In the genomic region with DNA sequence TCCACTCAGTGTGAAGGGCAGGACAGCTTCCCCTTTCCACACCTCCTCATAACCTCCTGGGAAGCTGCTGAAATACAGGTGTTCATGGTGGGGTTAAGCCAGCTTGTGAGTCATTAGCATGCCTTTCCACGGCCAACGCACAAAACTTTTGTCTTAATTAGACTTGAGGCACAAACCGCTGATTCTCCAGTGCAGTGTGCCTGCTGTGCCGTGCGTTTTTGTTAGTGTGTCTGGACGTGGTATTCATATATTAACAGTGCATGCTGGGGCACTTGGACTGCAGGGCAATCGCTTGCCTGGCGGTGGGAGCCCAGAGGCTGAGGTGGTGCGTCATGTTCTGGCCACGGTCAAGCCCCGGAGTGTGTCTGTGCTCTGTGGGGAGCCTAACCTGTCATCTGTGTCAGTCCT, we compare ENCODE assay signal across 13 cellular contexts.
DNase-seq lines count a peak whose midpoint lies in the region; ATAC-seq and TF ChIP-seq lines count a peak whose summit lies in the region.
"Had no signal": no experiment of that assay in that cellular context is flagged by ENCODE, and none has a peak within 500 bp of the region (broad histone marks: within the 10 kb centered on the region; RNA-seq: fewer than 3 reads in every experiment).

No MANE protein-coding gene starts in this region.

- ATAC-seq in psoas muscle (peak; percentile 63 to 75 (median 68)), HG02798 (IDR thresholded peaks at IDR 0.05; ENCODE audit: poor library complexity, unreplicated experiment) (no peak)

- no peak for TF ChIP-seq CTCF in RWPE1 (conservative IDR thresholded peaks at IDR 0.05; ENCODE audit: low read depth)
- TF ChIP-seq CTCF in fibroblast of lung (conservative IDR thresholded peaks at IDR 0.05 in 1 of 2, IDR thresholded peaks at IDR 0.05 in 1 of 2; ENCODE audit: low read depth in 1 of 2, low read length in 2 of 2), result no peak
- no peak for TF ChIP-seq CTCF in psoas muscle (IDR thresholded peaks at IDR 0.05)

- H3K27ac ChIP-seq in BLaER1 (0 out of 2 replicates have a peak overlapping the region, but pooled peaks have one; percentile 32), RWPE1 (peak overlapping the region; percentile 17; the same call in 1 of the 2 replicates), fibroblast of lung (ENCODE audit: insufficient read depth, low read length) (no peak overlapping the region), psoas muscle (peak overlapping the region; percentile 65)
- H3K27ac ChIP-seq: ovary had no signal

- H3K4me2 ChIP-seq in BLaER1 (peak overlapping the region; percentile 70), fibroblast of lung (ENCODE audit: extremely low read depth, insufficient read depth, low read length) (peak overlapping the region; percentile 60)

- POLR2A ChIA-PET in RWPE1 (lab: Yijun Ruan, JAX; ENCODE audit: low non-redundant PET), result no interaction called here

- H3K9ac ChIP-seq in BLaER1 (peak overlapping the region; percentile 35; the same call in 1 of the 2 replicates), fibroblast of lung (ENCODE audit: insufficient read depth, low read length) (no peak overlapping the region)

- H3K4me3 ChIP-seq in BLaER1, result no peak overlapping the region
- no peak overlapping the region for H3K4me3 ChIP-seq in fibroblast of lung (replicated peaks in 1 of 4; ENCODE audit: control extremely low read depth in 1 of 4, insufficient read depth in 1 of 4, low read depth in 3 of 4, low read length in 4 of 4)
- H3K4me3 ChIP-seq in psoas muscle, result no peak overlapping the region
- H3K4me3 ChIP-seq: ovary had no signal

- H3K4me1 ChIP-seq in BLaER1 (peaks cover 81% of the 10 kb centered on the region), fibroblast of lung (ENCODE audit: control insufficient read depth, extremely low read depth, insufficient read depth, low read length) (peaks cover 14% of the 10 kb centered on the region), psoas muscle (peaks cover 47% of the 10 kb centered on the region)
- H3K4me1 ChIP-seq: BE2C had no signal

- intact Hi-C loops in psoas muscle (cut with DNase I), result loop anchor here in 1 of 2 donors (10.0 kb wide), 1 partner anchor 210 kb away; no protein-coding TSS in a partner anchor

- no peak overlapping the region for H2AFZ ChIP-seq in fibroblast of lung (ENCODE audit: low read length)

- H3K27me3 ChIP-seq in BLaER1 (no peaks in the 10 kb centered on the region), fibroblast of lung (ENCODE audit: control insufficient read depth, insufficient read depth, low read length) (no peaks in the 10 kb centered on the region), psoas muscle (ENCODE audit: insufficient read depth in 3 of 3, low read length in 2 of 3) (no peaks in the 10 kb centered on the region)
- H3K27me3 ChIP-seq: BE2C, ovary had no signal

- H3K9me3 ChIP-seq in BLaER1 (no peaks in the 10 kb centered on the region), fibroblast of lung (ENCODE audit: control insufficient read depth, insufficient read depth, low read depth, low read length) (no peaks in the 10 kb centered on the region), psoas muscle (no peaks in the 10 kb centered on the region)
- H3K9me3 ChIP-seq: BE2C, ovary had no signal

- DNase-seq in RWPE1 (ENCODE audit: low spot score) (no peak), fibroblast of lung (ENCODE audit: low read depth in 2 of 2) (peak; percentile 32 to 82), psoas muscle (peak; percentile 43 to 62), occipital lobe (lab: John Stamatoyannopoulos, UW) (no peak), NCI-H2171 (lab: John Stamatoyannopoulos, UW) (no peak), activated T-cell treated with anti-CD3 and anti-CD28 coated beads for 4 hours (no peak)
- DNase-seq: activated T-cell treated with anti-CD3 and anti-CD28 coated beads, Interleukin-2, amount 50 U/mL, for 48 hours; amniotic stem cell; BE2C; ovary; stimulated activated CD4-positive, alpha-beta T cell treated with anti-CD3 and anti-CD28 coated beads, Interleukin-2, amount 100 ng/mL, for 24 hours had no signal

- H4K20me1 ChIP-seq in BLaER1, result peaks cover 94% of the 10 kb centered on the region
- peaks cover 2% of the 10 kb centered on the region for H4K20me1 ChIP-seq in fibroblast of lung (ENCODE audit: control insufficient read depth, extremely low read depth, insufficient read depth, low read length)

- peaks cover 28% of the 10 kb centered on the region for H3K79me2 ChIP-seq in fibroblast of lung (ENCODE audit: control insufficient read depth, insufficient read depth, low read length)

- H3K36me3 ChIP-seq in BLaER1 (no peaks in the 10 kb centered on the region), fibroblast of lung (ENCODE audit: control insufficient read depth, insufficient read depth, low read length) (no peaks in the 10 kb centered on the region), psoas muscle (ENCODE audit: insufficient read depth in 1 of 2, low read depth in 1 of 2) (no peaks in the 10 kb centered on the region)
- H3K36me3 ChIP-seq: BE2C, ovary had no signal

- 20 to 56% (median 33%) methylated on average over 11 of the region's 11 CpGs for WGBS in psoas muscle, 3 donors

- CTCF ChIA-PET in RWPE1 (lab: Yijun Ruan, JAX), result interaction anchor here (1.4 kb wide), 1 partner anchor 225 kb away, joined by 3 read pairs; no protein-coding TSS in a partner anchor

Comparison
In these comparisons a context has a peak if more than half of its experiments do, and no peak if none do; other contexts are left out.
1. DNase-seq: peak in fibroblast of lung (2 of 2) and psoas muscle (2 of 2); none in RWPE1 (single experiment), occipital lobe (single experiment), NCI-H2171 (single experiment) and activated T-cell treated with anti-CD3 and anti-CD28 coated beads for 4 hours (single experiment).